ENCODE assay signal across 8 cellular contexts in the genomic region with DNA sequence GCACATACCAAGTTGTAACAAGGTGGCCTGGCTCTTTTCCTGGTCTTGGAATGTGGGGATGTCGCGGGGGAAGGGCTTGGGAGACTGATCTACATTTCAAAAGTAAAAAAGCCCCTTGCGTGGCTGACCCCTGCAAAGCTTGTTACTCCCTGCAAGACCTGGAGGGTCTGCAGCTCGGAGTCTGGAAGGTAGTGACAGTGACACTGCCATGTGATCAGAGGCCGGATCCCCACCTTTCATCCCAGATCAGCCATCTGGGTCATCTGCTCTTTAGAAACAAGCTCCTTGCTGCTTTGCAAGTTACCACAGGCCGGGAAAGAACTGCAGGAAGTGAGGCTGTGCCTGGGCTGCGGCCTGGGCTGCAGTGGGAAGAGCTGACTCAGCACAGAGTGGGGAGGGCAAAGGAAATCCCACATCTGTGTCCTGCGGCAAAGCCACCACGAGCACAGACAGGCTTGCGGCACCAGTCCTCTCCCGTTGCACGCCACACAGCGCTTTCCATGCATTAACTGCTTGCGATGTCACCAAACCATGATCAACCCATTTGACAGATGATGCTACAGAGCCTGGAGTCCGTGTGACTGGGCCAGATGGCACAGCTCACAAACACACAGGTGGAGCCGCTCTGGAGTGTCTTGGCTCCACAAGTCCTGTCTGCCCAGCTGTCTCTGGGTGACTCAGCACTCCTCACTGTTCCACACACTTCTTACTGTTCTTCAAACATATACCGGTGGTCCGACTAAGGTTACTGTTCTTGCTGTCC.
DNase-seq lines count a peak whose midpoint lies in the region; ATAC-seq, FAIRE-seq and TF ChIP-seq lines count a peak whose summit lies in the region.

No MANE protein-coding gene starts in this region.

- in situ Hi-C loops in K562 (cut with MboI): no loop called here

- no TSS peak for BruUV-seq in K562 (replicated peaks; lab: Mats Ljungman, UMichigan)

- CTCF ChIA-PET in K562 (lab: Yijun Ruan, JAX; ENCODE audit: low intra/inter-chr PET ratio): no interaction called here

- H3K27ac ChIP-seq in GM23338 (ENCODE audit: low read depth): 0 out of 2 replicates have a peak overlapping the region, but pooled peaks have one; percentile 64
- no peak overlapping the region for H3K27ac ChIP-seq in K562 (ENCODE audit: extremely low read depth, low read depth, low read length)

- H3K9ac ChIP-seq in K562 (ENCODE audit: insufficient read depth in 1 of 2, low read depth in 2 of 2, low read length in 2 of 2): peak overlapping the region in 1 of 2 experiments; percentile 26; a peak in 1 of 4 replicates

- peaks cover 22% of the 10 kb centered on the region for H3K4me1 ChIP-seq in GM23338 (ENCODE audit: insufficient read depth)
- peaks cover 0 to 6% of the 10 kb centered on the region in 2 experiments; a peak in 3 of 5 replicates for H3K4me1 ChIP-seq in K562 (replicated peaks in 1 of 2; ENCODE audit: control insufficient read depth in 2 of 2, insufficient read depth in 2 of 2, low read length in 2 of 2)

- no peak for TF ChIP-seq RAD21 in K562 (CRISPR knock-in tag; conservative IDR thresholded peaks at IDR 0.05 in 1 of 2, IDR thresholded peaks at IDR 0.05 in 1 of 2)

- no peak for FAIRE-seq in K562 (lab: Jason Lieb, UNC)

- TF ChIP-seq POLR2A in K562 (conservative IDR thresholded peaks at IDR 0.05): no peak

- peaks cover 16% of the 10 kb centered on the region for H3K27me3 Mint-ChIP-seq in GM23338 (ENCODE audit: insufficient read depth, low read depth, poor library complexity)

- peaks cover 5% of the 10 kb centered on the region; the same call in 1 of the 3 replicates for H3K9me3 Mint-ChIP-seq in GM23338

- H4K20me1 ChIP-seq in GM23338 (replicated peaks; ENCODE audit: insufficient read depth): no peaks in the 10 kb centered on the region
- no peaks in the 10 kb centered on the region for H4K20me1 ChIP-seq in K562 (replicated peaks; ENCODE audit: control insufficient read depth, insufficient read depth, low read length)

- POLR2A ChIA-PET in K562 (lab: Yijun Ruan, JAX): interaction anchor here (0.6 kb wide), 1 partner anchor 15 kb away, joined by 3 read pairs; no protein-coding TSS in a partner anchor

- no peaks in the 10 kb centered on the region for H3K36me3 Mint-ChIP-seq in GM23338 (ENCODE audit: low read depth)

- H3K9me1 ChIP-seq in K562 (ENCODE audit: control insufficient read depth, insufficient read depth, low read length): no peaks in the 10 kb centered on the region

- intact Hi-C loops in K562 (cut with micrococcal nuclease): no loop called here

- H3K27ac Mint-ChIP-seq in GM23338: peak overlapping the region; percentile 74

- peaks cover 41% of the 10 kb centered on the region for H3K4me1 Mint-ChIP-seq in GM23338

- H3K4me2 ChIP-seq in GM23338 (peak overlapping the region; percentile 45), K562 (ENCODE audit: insufficient read depth, low read length) (no peak overlapping the region)

- ATAC-seq in GM23338 (peak; percentile 75), K562 (peak; percentile 61), HG03139 (IDR thresholded peaks at IDR 0.05; ENCODE audit: unreplicated experiment) (no peak), HG02759 (IDR thresholded peaks at IDR 0.05; ENCODE audit: unreplicated experiment) (no peak)

- no peaks in the 10 kb centered on the region for H3K27me3 ChIP-seq in GM23338 (ENCODE audit: insufficient read depth)
- peaks cover 0 to 3% of the 10 kb centered on the region in 2 experiments; a peak in 1 of 5 replicates for H3K27me3 ChIP-seq in K562 (ENCODE audit: control insufficient read depth in 2 of 2, insufficient read depth in 2 of 2, low read length in 2 of 2)

- TF ChIP-seq CTCF in GM23338 (conservative IDR thresholded peaks at IDR 0.05; ENCODE audit: low read depth in 2 of 2) (no peak), K562 (IDR thresholded peaks at IDR 0.05 in 2 of 3, conservative IDR thresholded peaks at IDR 0.05 in 1 of 3; ENCODE audit: insufficient read depth in 2 of 3, low read depth in 1 of 3, low read length in 3 of 3) (no peak)

- H3F3A ChIP-seq in GM23338 (replicated peaks; ENCODE audit: low read depth): no peaks in the 10 kb centered on the region

- peak; percentile 78 for DNase-seq in GM23338 (ENCODE audit: low spot score)
- DNase-seq in RPMI8226: peak; percentile 37
- peak in 1 of 4 experiments; percentile 14 for DNase-seq in K562 (ENCODE audit: extremely low read depth in 1 of 4, low spot score in 3 of 4)
- peak; percentile 80 for DNase-seq in iris pigment epithelial cell (ENCODE audit: low read depth)
- peak; percentile 65 for DNase-seq in stimulated activated naive CD4-positive, alpha-beta T cell treated with Interleukin-2 at 50 U/mL for 16 hours (lab: John Stamatoyannopoulos, UW)
- DNase-seq in HUDEP-2 (lab: John Stamatoyannopoulos, UW; ENCODE audit: unreplicated experiment in 76 of 76): no peak

- peak overlapping the region; percentile 4; the same call in 1 of the 2 replicates for H2AFZ ChIP-seq in GM23338
- H2AFZ ChIP-seq in K562 (ENCODE audit: low read depth, low read length): no peak overlapping the region

- H3K9me2 ChIP-seq in GM23338 (ENCODE audit: insufficient read depth): no peaks in the 10 kb centered on the region

- H3K36me3 ChIP-seq in GM23338 (ENCODE audit: insufficient read depth): no peaks in the 10 kb centered on the region
- no peaks in the 10 kb centered on the region for H3K36me3 ChIP-seq in K562 (ENCODE audit: control insufficient read depth, insufficient read depth, low read length)

- H3K79me2 ChIP-seq in GM23338 (replicated peaks; ENCODE audit: insufficient read depth) (no peaks in the 10 kb centered on the region), K562 (ENCODE audit: control insufficient read depth, insufficient read depth, low read length) (no peaks in the 10 kb centered on the region)

- no peaks in the 10 kb centered on the region for H3K9me3 ChIP-seq in K562 (replicated peaks; ENCODE audit: control insufficient read depth, insufficient read depth, low read depth, low read length)

- H3K4me3 ChIP-seq in GM23338 (no peak overlapping the region), K562 (no peak overlapping the region)

- 46% methylated on average over 14 of the region's 18 CpGs for WGBS in K562 (ENCODE audit: insufficient coverage, low coverage, missing lambda C conversion rate)

- H3K4me3 Mint-ChIP-seq in GM23338: peak overlapping the region; percentile 44

- TF ChIP-seq EP300 in K562 (IDR thresholded peaks at IDR 0.05; ENCODE audit: low read length): no peak

TF ChIP-seq in GM23338, 12 proteins besides CTCF, POLR2A, EP300 and RAD21 (continues in another document):
- TF ChIP-seq POLR2AphosphoS5 (IDR thresholded peaks at IDR 0.05; ENCODE audit: low read depth): no peak
- TF ChIP-seq, protein P1, sequence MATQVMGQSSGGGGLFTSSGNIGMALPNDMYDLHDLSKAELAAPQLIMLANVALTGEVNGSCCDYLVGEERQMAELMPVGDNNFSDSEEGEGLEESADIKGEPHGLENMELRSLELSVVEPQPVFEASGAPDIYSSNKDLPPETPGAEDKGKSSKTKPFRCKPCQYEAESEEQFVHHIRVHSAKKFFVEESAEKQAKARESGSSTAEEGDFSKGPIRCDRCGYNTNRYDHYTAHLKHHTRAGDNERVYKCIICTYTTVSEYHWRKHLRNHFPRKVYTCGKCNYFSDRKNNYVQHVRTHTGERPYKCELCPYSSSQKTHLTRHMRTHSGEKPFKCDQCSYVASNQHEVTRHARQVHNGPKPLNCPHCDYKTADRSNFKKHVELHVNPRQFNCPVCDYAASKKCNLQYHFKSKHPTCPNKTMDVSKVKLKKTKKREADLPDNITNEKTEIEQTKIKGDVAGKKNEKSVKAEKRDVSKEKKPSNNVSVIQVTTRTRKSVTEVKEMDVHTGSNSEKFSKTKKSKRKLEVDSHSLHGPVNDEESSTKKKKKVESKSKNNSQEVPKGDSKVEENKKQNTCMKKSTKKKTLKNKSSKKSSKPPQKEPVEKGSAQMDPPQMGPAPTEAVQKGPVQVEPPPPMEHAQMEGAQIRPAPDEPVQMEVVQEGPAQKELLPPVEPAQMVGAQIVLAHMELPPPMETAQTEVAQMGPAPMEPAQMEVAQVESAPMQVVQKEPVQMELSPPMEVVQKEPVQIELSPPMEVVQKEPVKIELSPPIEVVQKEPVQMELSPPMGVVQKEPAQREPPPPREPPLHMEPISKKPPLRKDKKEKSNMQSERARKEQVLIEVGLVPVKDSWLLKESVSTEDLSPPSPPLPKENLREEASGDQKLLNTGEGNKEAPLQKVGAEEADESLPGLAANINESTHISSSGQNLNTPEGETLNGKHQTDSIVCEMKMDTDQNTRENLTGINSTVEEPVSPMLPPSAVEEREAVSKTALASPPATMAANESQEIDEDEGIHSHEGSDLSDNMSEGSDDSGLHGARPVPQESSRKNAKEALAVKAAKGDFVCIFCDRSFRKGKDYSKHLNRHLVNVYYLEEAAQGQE (IDR thresholded peaks at IDR 0.05; ENCODE audit: unreplicated experiment): no peak
- no peak for TF ChIP-seq JUNB (IDR thresholded peaks at IDR 0.05; ENCODE audit: unreplicated experiment)

TF ChIP-seq in K562, 482 proteins besides CTCF, POLR2A, EP300 and RAD21 (continues in another document):
- TF ChIP-seq MXI1 (IDR thresholded peaks at IDR 0.05; ENCODE audit: low read depth, low read length) (no peak), ZNF316 (IDR thresholded peaks at IDR 0.05) (peak; percentile 93), FOSL1 (tag; conservative IDR thresholded peaks at IDR 0.05) (peak; percentile 64), ZBTB17 (CRISPR knock-in tag; IDR thresholded peaks at IDR 0.05) (peak; percentile 87), MNT (conservative IDR thresholded peaks at IDR 0.05) (no peak), MAFF (IDR thresholded peaks at IDR 0.05; ENCODE audit: low read length) (peak; percentile 47; the same call in 1 of the 2 replicates), GABPA (tag; conservative IDR thresholded peaks at IDR 0.05; ENCODE audit: low read depth) (peak; percentile 46; the same call in 1 of the 2 replicates), SRSF7 (optimal IDR thresholded peaks at IDR 0.05; ENCODE audit: low read depth, low read length) (no peak), MAFG (tag; conservative IDR thresholded peaks at IDR 0.05) (peak; percentile 85), C11orf30 (IDR thresholded peaks at IDR 0.05; ENCODE audit: low read depth) (peak; percentile 94), ZBTB1 (CRISPR knock-in tag; IDR thresholded peaks at IDR 0.05; ENCODE audit: borderline replicate concordance, low read depth) (peak; percentile 65; the same call in 1 of the 2 replicates)

Comparison
In these comparisons a context has a peak if more than half of its experiments do, and no peak if none do; other contexts are left out.
1. ATAC-seq: peak in GM23338 (single experiment) and K562 (single experiment); none in HG03139 (single experiment) and HG02759 (single experiment).
2. DNase-seq: peak in GM23338 (single experiment), RPMI8226 (single experiment), iris pigment epithelial cell (single experiment) and stimulated activated naive CD4-positive, alpha-beta T cell treated with Interleukin-2 at 50 U/mL for 16 hours (single experiment); none in HUDEP-2 (0 of 76).